15 cellular contexts compared by ENCODE assay signal in the genomic region with DNA sequence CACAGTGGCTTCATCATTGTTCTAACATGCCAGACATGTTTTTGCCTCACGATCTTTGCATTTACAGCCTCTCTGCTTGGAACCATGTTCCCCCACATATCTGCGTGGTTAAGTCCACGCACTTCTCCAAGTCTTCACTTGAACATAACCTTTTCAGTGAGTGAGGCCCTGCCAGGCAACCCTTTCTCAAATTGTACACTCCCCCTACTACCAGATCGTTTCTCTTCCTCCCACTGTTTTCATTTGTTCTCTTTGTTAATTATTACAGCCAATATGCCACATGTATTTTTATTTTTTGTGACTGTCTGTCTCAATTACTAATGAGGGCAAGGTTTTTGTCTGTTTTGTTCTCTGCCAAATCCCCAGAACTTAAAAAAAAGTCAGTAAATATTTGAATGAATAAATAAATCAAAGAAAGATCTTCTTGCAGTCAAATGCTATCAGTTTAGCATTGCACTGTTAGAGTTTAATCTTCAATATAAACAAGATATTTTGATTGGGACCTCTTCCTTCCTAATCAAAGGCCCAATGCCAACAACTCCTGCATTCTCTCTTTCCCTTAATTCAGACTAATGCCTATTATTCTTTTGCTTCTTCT. TPM values are rescaled to one million over a fixed set of nuclear protein-coding genes. Genes with fewer than 3 reads are reported as not detected.
A peak's percentile ranks its signal among the peaks of the same experiment; 100 is the strongest.
DNase-seq lines count a peak whose midpoint lies in the region; ATAC-seq and TF ChIP-seq lines count a peak whose summit lies in the region.
"Had no signal": no experiment of that assay in that cellular context is flagged by ENCODE, and none has a peak within 500 bp of the region (broad histone marks: within the 10 kb centered on the region; RNA-seq: fewer than 3 reads in every experiment).

No MANE protein-coding gene starts in this region.

- no peak for ATAC-seq in foreskin keratinocyte
- ATAC-seq in GM19351 (IDR thresholded peaks at IDR 0.05; ENCODE audit: unreplicated experiment), result no peak
- no peak for ATAC-seq in HG03139 (IDR thresholded peaks at IDR 0.05; ENCODE audit: unreplicated experiment)

- TF ChIP-seq CTCF in foreskin keratinocyte (conservative IDR thresholded peaks at IDR 0.05), result no peak

- H3K4me3 ChIP-seq in mesenchymal stem cell (ENCODE audit: insufficient read depth in 1 of 2, low read depth in 1 of 2, low read length in 2 of 2), result no peak overlapping the region
- no peak overlapping the region for H3K4me3 ChIP-seq in trophoblast cell (ENCODE audit: low read depth, low read length)

- H3K9me3 ChIP-seq in mesenchymal stem cell (ENCODE audit: control insufficient read depth, low read length), result no peaks in the 10 kb centered on the region
- peaks cover 4% of the 10 kb centered on the region for H3K9me3 ChIP-seq in trophoblast cell (ENCODE audit: insufficient read depth, low read depth, low read length)
- H3K9me3 ChIP-seq: BE2C, Caco-2 had no signal

- H3K27me3 ChIP-seq in foreskin keratinocyte (no peaks in the 10 kb centered on the region), mesenchymal stem cell (ENCODE audit: control insufficient read depth in 1 of 2, insufficient read depth in 1 of 2, low read length in 2 of 2) (no peaks in the 10 kb centered on the region), trophoblast cell (ENCODE audit: insufficient read depth, low read length) (no peaks in the 10 kb centered on the region)

- no peak overlapping the region for H2BK15ac ChIP-seq in mesenchymal stem cell (ENCODE audit: low read depth, poor library complexity, severe bottlenecking)

- WGBS in mesenchymal stem cell, result 81% methylated on average over 4 of the region's 4 CpGs
- WGBS in trophoblast cell (ENCODE audit: extremely low coverage, insufficient coverage, insufficient read length), result no CpG with 5 or more reads among the region's 4 CpGs

- H2AFZ ChIP-seq in mesenchymal stem cell (ENCODE audit: low read depth, low read length) (no peak overlapping the region), trophoblast cell (ENCODE audit: insufficient read depth, low read length, poor library complexity) (no peak overlapping the region)

- DNase-seq in foreskin keratinocyte, result peak; percentile 6
- DNase-seq in mesenchymal stem cell, result no peak
- DNase-seq in trophoblast cell, result no peak
- no peak for DNase-seq in activated T-cell treated with anti-CD3 and anti-CD28 coated beads, Interleukin-2, amount 50 U/mL, for 24 hours
- DNase-seq: ACHN; BE2C; Caco-2; CD4-positive, alpha-beta T cell; DMS79; GDM1; GOT3; H9 had no signal

- H3K79me2 ChIP-seq in trophoblast cell (ENCODE audit: control insufficient read depth, insufficient read depth, low read length, poor library complexity), result no peaks in the 10 kb centered on the region

- peaks cover 45% of the 10 kb centered on the region for H3K36me3 Mint-ChIP-seq in activated T-cell treated with anti-CD3 and anti-CD28 coated beads, Interleukin-2, amount 50 U/mL, for 24 hours (ENCODE audit: low read depth)

- H2BK12ac ChIP-seq in mesenchymal stem cell (ENCODE audit: low read length in 2 of 2) (no peak overlapping the region), trophoblast cell (ENCODE audit: low read length) (no peak overlapping the region)

- no peaks in the 10 kb centered on the region for H3K4me1 Mint-ChIP-seq in activated T-cell treated with anti-CD3 and anti-CD28 coated beads, Interleukin-2, amount 50 U/mL, for 24 hours (ENCODE audit: low read depth)
- H3K4me1 Mint-ChIP-seq: H9 had no signal

- peaks cover 5% of the 10 kb centered on the region for H3K9me3 Mint-ChIP-seq in activated T-cell treated with anti-CD3 and anti-CD28 coated beads, Interleukin-2, amount 50 U/mL, for 24 hours

- H2BK5ac ChIP-seq in mesenchymal stem cell (ENCODE audit: low read depth, low read length, poor library complexity, severe bottlenecking), result no peak overlapping the region
- H2BK5ac ChIP-seq in trophoblast cell (ENCODE audit: low read depth, low read length, poor library complexity), result peak overlapping the region; percentile 10

- H4K8ac ChIP-seq in mesenchymal stem cell (ENCODE audit: low read length) (peak overlapping the region; percentile 13), trophoblast cell (ENCODE audit: low read depth, low read length) (no peak overlapping the region)

- H3K4me3 Mint-ChIP-seq in activated T-cell treated with anti-CD3 and anti-CD28 coated beads, Interleukin-2, amount 50 U/mL, for 24 hours, result no peak overlapping the region
- H3K4me3 Mint-ChIP-seq: CD4-positive, alpha-beta T cell; H9 had no signal

- H3K4me1 ChIP-seq in foreskin keratinocyte (no peaks in the 10 kb centered on the region), mesenchymal stem cell (ENCODE audit: control insufficient read depth, insufficient read depth, low read depth, low read length) (no peaks in the 10 kb centered on the region), trophoblast cell (ENCODE audit: control insufficient read depth in 1 of 2, insufficient read depth in 2 of 2, low read length in 2 of 2) (no peaks in the 10 kb centered on the region)
- H3K4me1 ChIP-seq: BE2C, Caco-2 had no signal

- H3K27me3 Mint-ChIP-seq in activated T-cell treated with anti-CD3 and anti-CD28 coated beads, Interleukin-2, amount 50 U/mL, for 24 hours, result no peaks in the 10 kb centered on the region
- H3K27me3 Mint-ChIP-seq: CD4-positive, alpha-beta T cell had no signal

- H3K79me1 ChIP-seq in mesenchymal stem cell (replicated peaks; ENCODE audit: low read length, poor library complexity, severe bottlenecking), result no peaks in the 10 kb centered on the region
- no peaks in the 10 kb centered on the region for H3K79me1 ChIP-seq in trophoblast cell (ENCODE audit: low read length)

- no peak overlapping the region for H3K14ac ChIP-seq in mesenchymal stem cell (ENCODE audit: low read length in 2 of 2)
- no peak overlapping the region for H3K14ac ChIP-seq in trophoblast cell (ENCODE audit: low read length)

- H2BK120ac ChIP-seq in mesenchymal stem cell (ENCODE audit: low read depth, low read length), result no peak overlapping the region
- H2BK120ac ChIP-seq in trophoblast cell (ENCODE audit: insufficient read depth, low read length, poor library complexity), result no peak overlapping the region

- H3K36me3 ChIP-seq in mesenchymal stem cell (ENCODE audit: control insufficient read depth in 1 of 2, insufficient read depth in 2 of 2, low read depth in 1 of 2, low read length in 2 of 2), result peaks cover 0 to 28% of the 10 kb centered on the region in 2 experiments
- H3K36me3 ChIP-seq in trophoblast cell (ENCODE audit: control insufficient read depth in 1 of 2, insufficient read depth in 2 of 2, low read length in 2 of 2), result no peaks in the 10 kb centered on the region
- H3K36me3 ChIP-seq: BE2C had no signal

- H3K4me2 ChIP-seq in mesenchymal stem cell (ENCODE audit: low read length, poor library complexity, severe bottlenecking), result no peak overlapping the region
- no peak overlapping the region for H3K4me2 ChIP-seq in trophoblast cell (ENCODE audit: low read length)

- no peak overlapping the region for H4K12ac ChIP-seq in trophoblast cell (ENCODE audit: low read depth, low read length)

- H3K27ac Mint-ChIP-seq in activated T-cell treated with anti-CD3 and anti-CD28 coated beads, Interleukin-2, amount 50 U/mL, for 24 hours, result no peak overlapping the region
- H3K27ac Mint-ChIP-seq: CD4-positive, alpha-beta T cell; H9 had no signal

- H3K23ac ChIP-seq in mesenchymal stem cell (ENCODE audit: low read length in 2 of 2) (no peak overlapping the region), trophoblast cell (ENCODE audit: low read length) (no peak overlapping the region)

- peak overlapping the region in 1 of 2 experiments; percentile 60 for H3K18ac ChIP-seq in mesenchymal stem cell (ENCODE audit: low read depth in 1 of 2, low read length in 2 of 2)
- no peak overlapping the region for H3K18ac ChIP-seq in trophoblast cell (ENCODE audit: low read length)

- H4K91ac ChIP-seq in mesenchymal stem cell (ENCODE audit: low read length) (peak overlapping the region; percentile 23), trophoblast cell (ENCODE audit: low read depth, low read length) (no peak overlapping the region)

- H3K27ac ChIP-seq in foreskin keratinocyte (no peak overlapping the region), mesenchymal stem cell (ENCODE audit: low read length, poor library complexity, severe bottlenecking) (no peak overlapping the region), trophoblast cell (ENCODE audit: low read depth, low read length) (no peak overlapping the region)
- H3K27ac ChIP-seq: C4-2B had no signal

- H3K9ac ChIP-seq in mesenchymal stem cell (ENCODE audit: low read length) (no peak overlapping the region), trophoblast cell (ENCODE audit: low read length) (no peak overlapping the region)

- H2AK5ac ChIP-seq in mesenchymal stem cell (ENCODE audit: low read length, severe bottlenecking) (no peak overlapping the region), trophoblast cell (ENCODE audit: low read length) (peak overlapping the region; percentile 11)

- no peak overlapping the region for H3K4ac ChIP-seq in mesenchymal stem cell (ENCODE audit: low read depth in 1 of 2, low read length in 2 of 2)
- H3K4ac ChIP-seq in trophoblast cell (ENCODE audit: low read depth, low read length), result no peak overlapping the region

RNA-seq across cellular contexts. Expression of gene CTSO, which starts 18.2 kb away (rescaled TPM):
- 1.6 and 2.2 TPM in 2 replicates for total RNA-seq in foreskin keratinocyte
- 1.0 and 1.1 TPM in 2 replicates for polyA plus RNA-seq in foreskin keratinocyte
- 20.2 TPM for polyA plus RNA-seq in mesenchymal stem cell (2013, experiment 1 of 2)
- polyA plus RNA-seq in mesenchymal stem cell (2013, experiment 2 of 2), result 21.1 TPM
- polyA plus RNA-seq in trophoblast cell (2013), result 4.0 and 4.2 TPM in 2 replicates

RNA-seq across cellular contexts. Expression of gene TDO2, which starts 32.0 kb away (rescaled TPM):
- total RNA-seq in foreskin keratinocyte, result not detected in 2 replicates
- not detected in 2 replicates for polyA plus RNA-seq in foreskin keratinocyte
- polyA plus RNA-seq in mesenchymal stem cell (2013, experiment 1 of 2), result 4.9 TPM
- polyA plus RNA-seq in mesenchymal stem cell (2013, experiment 2 of 2), result 5.3 TPM
- 0.33 and 0.54 TPM in 2 replicates for polyA plus RNA-seq in trophoblast cell (2013)
- total RNA-seq: CD4-positive, alpha-beta T cell; H9 had no signal

Comparison
In these comparisons a context has a peak if more than half of its experiments do, and no peak if none do; other contexts are left out.
1. DNase-seq: peak in foreskin keratinocyte (2 of 2); none in mesenchymal stem cell (single experiment), trophoblast cell (0 of 2) and activated T-cell treated with anti-CD3 and anti-CD28 coated beads, Interleukin-2, amount 50 U/mL, for 24 hours (single experiment).